6 cellular contexts compared by ENCODE assay signal in genomic region chr7:147779949-147780348, GRCh38.
"Had no signal": no experiment of that assay in that cellular context is flagged by ENCODE, and none has a peak within 500 bp of the region (broad histone marks: within the 10 kb centered on the region; RNA-seq: fewer than 3 reads in every experiment).

No MANE protein-coding gene starts in this region.

- H3K4me2 ChIP-seq: KMS-11 had no signal

- H3K9ac ChIP-seq: KMS-11 had no signal

- H3K27ac ChIP-seq: HL-60, KMS-11 had no signal

- DNase-seq: IMR-90, KBM-7, KG1 had no signal

- H3K4me3 ChIP-seq: K562 had no signal
